1 cellular context compared by ENCODE assay signal in genomic region chrX:72539822-72540221, GRCh38.
TF ChIP-seq lines count a peak whose summit lies in the region.

No MANE protein-coding gene starts in this region.

TF ChIP-seq in K562, 482 proteins besides CTCF, POLR2A, EP300 and RAD21 (continued from another document):
- TF ChIP-seq, protein P1, sequence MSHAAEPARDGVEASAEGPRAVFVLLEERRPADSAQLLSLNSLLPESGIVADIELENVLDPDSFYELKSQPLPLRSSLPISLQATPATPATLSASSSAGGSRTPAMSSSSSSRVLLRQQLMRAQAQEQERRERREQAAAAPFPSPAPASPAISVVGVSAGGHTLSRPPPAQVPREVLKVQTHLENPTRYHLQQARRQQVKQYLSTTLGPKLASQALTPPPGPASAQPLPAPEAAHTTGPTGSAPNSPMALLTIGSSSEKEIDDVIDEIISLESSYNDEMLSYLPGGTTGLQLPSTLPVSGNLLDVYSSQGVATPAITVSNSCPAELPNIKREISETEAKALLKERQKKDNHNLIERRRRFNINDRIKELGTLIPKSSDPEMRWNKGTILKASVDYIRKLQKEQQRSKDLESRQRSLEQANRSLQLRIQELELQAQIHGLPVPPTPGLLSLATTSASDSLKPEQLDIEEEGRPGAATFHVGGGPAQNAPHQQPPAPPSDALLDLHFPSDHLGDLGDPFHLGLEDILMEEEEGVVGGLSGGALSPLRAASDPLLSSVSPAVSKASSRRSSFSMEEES (CRISPR knock-in tag; IDR thresholded peaks at IDR 0.05): no peak
- TF ChIP-seq FOXK1 (CRISPR knock-in tag; IDR thresholded peaks at IDR 0.05; ENCODE audit: borderline replicate concordance): no peak
- no peak for TF ChIP-seq KAT2B (IDR thresholded peaks at IDR 0.05; ENCODE audit: low read depth, low read length)
- no peak for TF ChIP-seq ZSCAN32 (CRISPR knock-in tag; IDR thresholded peaks at IDR 0.05)
- no peak for TF ChIP-seq UBTF (IDR thresholded peaks at IDR 0.05; ENCODE audit: borderline replicate concordance in 1 of 2, low read depth in 2 of 2, low read length in 2 of 2)
- TF ChIP-seq KLF6 (CRISPR knock-in tag; IDR thresholded peaks at IDR 0.05; ENCODE audit: borderline replicate concordance): no peak
- no peak for TF ChIP-seq MAZ (CRISPR knock-in tag; conservative IDR thresholded peaks at IDR 0.05 in 1 of 2, IDR thresholded peaks at IDR 0.05 in 1 of 2)
